ENCODE assay signal across 13 cellular contexts in the genomic region with DNA sequence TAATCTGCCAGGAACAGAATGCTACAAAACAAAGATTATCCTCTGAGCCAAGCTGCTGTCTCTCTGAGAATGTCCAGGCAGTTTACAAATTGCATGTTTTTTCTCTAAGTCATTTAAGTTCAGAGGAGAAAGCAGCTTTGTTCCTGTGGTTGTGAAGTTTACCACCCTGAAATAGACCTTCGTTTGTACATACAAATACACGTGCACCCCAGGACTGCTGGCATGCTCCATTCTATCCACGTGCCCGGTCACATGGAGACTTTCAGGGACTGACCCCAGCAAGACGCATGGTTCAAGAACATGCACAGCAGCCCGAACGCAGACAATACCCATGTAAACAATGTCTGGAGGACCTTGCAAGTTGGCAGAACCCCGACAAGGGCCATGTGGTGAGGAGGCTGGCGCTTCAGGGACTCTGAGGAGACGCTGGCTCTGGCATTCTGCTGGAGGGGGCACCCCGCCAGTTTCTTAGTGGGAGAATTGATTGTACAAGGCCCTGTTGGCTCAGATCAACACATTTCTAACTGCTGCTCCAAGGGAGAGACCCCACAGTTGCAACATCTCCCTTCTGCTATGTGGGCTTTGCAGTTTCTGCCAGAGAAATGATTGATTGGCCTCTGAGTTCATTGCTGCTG. TPM values are rescaled to one million over a fixed set of nuclear protein-coding genes. Genes with fewer than 3 reads are reported as not detected.
A peak's percentile ranks its signal among the peaks of the same experiment; 100 is the strongest.
DNase-seq lines count a peak whose midpoint lies in the region; ATAC-seq, FAIRE-seq and TF ChIP-seq lines count a peak whose summit lies in the region.
"Had no signal": no experiment of that assay in that cellular context is flagged by ENCODE, and none has a peak within 500 bp of the region (broad histone marks: within the 10 kb centered on the region; RNA-seq: fewer than 3 reads in every experiment).

No MANE protein-coding gene starts in this region.

- intact Hi-C loops in left cardiac atrium (cut with DNase I) (loop anchor here in 1 of 2 donors (5.0 kb wide), 1 partner anchor 96 kb away; a partner anchor contains a TSS), posterior vena cava (cut with DNase I) (loop anchor here in 1 of 2 donors (5.0 to 10.0 kb wide), 2 partner anchors 46 to 218 kb away; no protein-coding TSS in a partner anchor), kidney (cut with DNase I) (no loop called here)

- H4K20me1 ChIP-seq in astrocyte (ENCODE audit: insufficient read depth, low read length): no peaks in the 10 kb centered on the region

- no peak overlapping the region for H3K27ac ChIP-seq in astrocyte (ENCODE audit: low read depth, low read length)
- no peak overlapping the region for H3K27ac ChIP-seq in kidney (ENCODE audit: low read depth in 2 of 2, low read length in 2 of 2)

- H3K36me3 ChIP-seq in astrocyte (ENCODE audit: insufficient read depth, low read length) (no peaks in the 10 kb centered on the region), kidney (ENCODE audit: control insufficient read depth in 1 of 2, insufficient read depth in 2 of 2, low read length in 2 of 2) (no peaks in the 10 kb centered on the region)

- H3K9me3 ChIP-seq in astrocyte (ENCODE audit: insufficient read depth, low read depth, low read length) (no peaks in the 10 kb centered on the region), kidney (ENCODE audit: control insufficient read depth in 1 of 2, low read length in 2 of 2) (no peaks in the 10 kb centered on the region)

- H2AFZ ChIP-seq in astrocyte (ENCODE audit: low read depth, low read length): no peak overlapping the region

- TF ChIP-seq CTCF in astrocyte (IDR thresholded peaks at IDR 0.05; ENCODE audit: insufficient read depth, low read depth, low read length) (no peak), kidney (IDR thresholded peaks at IDR 0.05; ENCODE audit: borderline replicate concordance, extremely low read depth, insufficient read depth) (no peak)

- H3K27ac Mint-ChIP-seq in astrocyte (ENCODE audit: unreplicated experiment): no peak overlapping the region
- H3K27ac Mint-ChIP-seq in activated CD8-positive, alpha-beta memory T cell treated with anti-CD3 and anti-CD28 coated beads, Interleukin-2, amount 10 ng/mL, durations not matched to agents 7 days and 5 days: no peak overlapping the region
- H3K27ac Mint-ChIP-seq: CD8-positive, alpha-beta T cell had no signal

- CTCF ChIA-PET in activated CD8-positive, alpha-beta memory T cell treated with anti-CD3 and anti-CD28 coated beads, Interleukin-2, amount 10 ng/mL, durations not matched to agents 7 days and 5 days (lab: Charles Lee): interaction anchor here (0.8 to 9.2 kb wide), 7 partner anchors 9 to 96 kb away, joined by 3 to 178 read pairs (median 13); a partner anchor contains a TSS

- H3K4me3 ChIP-seq in astrocyte (ENCODE audit: insufficient read depth, low read depth, low read length) (no peak overlapping the region), kidney (ENCODE audit: low read length in 2 of 2) (no peak overlapping the region)

- H3K79me2 ChIP-seq in astrocyte (ENCODE audit: insufficient read depth, low read length): no peaks in the 10 kb centered on the region

- no peak overlapping the region for H3K4me2 ChIP-seq in astrocyte (ENCODE audit: low read length)

- H3K4me3 Mint-ChIP-seq in astrocyte (ENCODE audit: unreplicated experiment): no peak overlapping the region
- H3K4me3 Mint-ChIP-seq in activated CD8-positive, alpha-beta memory T cell treated with anti-CD3 and anti-CD28 coated beads, Interleukin-2, amount 10 ng/mL, durations not matched to agents 7 days and 5 days: no peak overlapping the region
- H3K4me3 Mint-ChIP-seq: CD8-positive, alpha-beta T cell had no signal

- H3K4me1 Mint-ChIP-seq in astrocyte (ENCODE audit: low read depth, unreplicated experiment): peaks cover 5% of the 10 kb centered on the region
- peaks cover 26% of the 10 kb centered on the region for H3K4me1 Mint-ChIP-seq in activated CD8-positive, alpha-beta memory T cell treated with anti-CD3 and anti-CD28 coated beads, Interleukin-2, amount 10 ng/mL, durations not matched to agents 7 days and 5 days

- ATAC-seq in left cardiac atrium: peak; percentile 11 to 39
- no peak for ATAC-seq in activated CD8-positive, alpha-beta memory T cell treated with anti-CD3 and anti-CD28 coated beads, Interleukin-2, amount 10 ng/mL, durations not matched to agents 7 days and 5 days
- no peak for ATAC-seq in HG02973 (IDR thresholded peaks at IDR 0.05; ENCODE audit: unreplicated experiment)
- ATAC-seq: CD8-positive, alpha-beta T cell had no signal

- FAIRE-seq in astrocyte (lab: Jason Lieb, UNC): no peak
- no peak for FAIRE-seq in kidney (lab: Jason Lieb, UNC)

- H3K4me1 ChIP-seq in astrocyte (ENCODE audit: insufficient read depth, low read length): no peaks in the 10 kb centered on the region
- peaks cover 0 to 13% of the 10 kb centered on the region in 2 donors for H3K4me1 ChIP-seq in kidney (ENCODE audit: control insufficient read depth in 1 of 2, insufficient read depth in 1 of 2, low read depth in 1 of 2, low read length in 2 of 2)

- DNase-seq in EH (ENCODE audit: low read depth) (peak; percentile 7), astrocyte (ENCODE audit: low read depth) (peak; percentile 34), left cardiac atrium (no peak), posterior vena cava (ENCODE audit: low spot score) (peak; percentile 83), kidney (no peak)
- no peak for DNase-seq in activated CD8-positive, alpha-beta memory T cell treated with anti-CD3 and anti-CD28 coated beads, Interleukin-2, amount 50 U/mL, for 4 hours
- no peak for DNase-seq in activated CD8-positive, alpha-beta memory T cell treated with anti-CD3 and anti-CD28 coated beads, Interleukin-2, amount 10 ng/mL, durations not matched to agents 7 days and 5 days
- DNase-seq: activated CD4-positive, CD25-positive, alpha-beta regulatory T cell; activated gamma-delta T cell treated with Interleukin-2 at 50 U/mL for 16 hours; CD8-positive, alpha-beta T cell; H7; NCI-H226 had no signal

- no peaks in the 10 kb centered on the region for H3K36me3 Mint-ChIP-seq in astrocyte (ENCODE audit: low read depth, unreplicated experiment)
- H3K36me3 Mint-ChIP-seq in activated CD8-positive, alpha-beta memory T cell treated with anti-CD3 and anti-CD28 coated beads, Interleukin-2, amount 10 ng/mL, durations not matched to agents 7 days and 5 days: no peaks in the 10 kb centered on the region
- H3K36me3 Mint-ChIP-seq: CD8-positive, alpha-beta T cell had no signal

- no peaks in the 10 kb centered on the region for H3K9me3 Mint-ChIP-seq in astrocyte (ENCODE audit: unreplicated experiment)
- H3K9me3 Mint-ChIP-seq in activated CD8-positive, alpha-beta memory T cell treated with anti-CD3 and anti-CD28 coated beads, Interleukin-2, amount 10 ng/mL, durations not matched to agents 7 days and 5 days (ENCODE audit: low read depth): no peaks in the 10 kb centered on the region
- H3K9me3 Mint-ChIP-seq: CD8-positive, alpha-beta T cell had no signal

- H3K27me3 Mint-ChIP-seq in astrocyte (ENCODE audit: low read depth, unreplicated experiment): peaks cover 30% of the 10 kb centered on the region
- peaks cover 13% of the 10 kb centered on the region for H3K27me3 Mint-ChIP-seq in activated CD8-positive, alpha-beta memory T cell treated with anti-CD3 and anti-CD28 coated beads, Interleukin-2, amount 10 ng/mL, durations not matched to agents 7 days and 5 days

- no peak overlapping the region for H3K9ac ChIP-seq in astrocyte (ENCODE audit: low read length)
- no peak overlapping the region for H3K9ac ChIP-seq in kidney (ENCODE audit: low read length in 2 of 2)

- peaks cover 12% of the 10 kb centered on the region for H3K27me3 ChIP-seq in astrocyte (ENCODE audit: insufficient read depth, low read length)

RNA-seq across cellular contexts. Expression of a gene that starts 33.3 kb away (rescaled TPM):
- not detected in 2 replicates for total RNA-seq in astrocyte
- under 1 TPM in 1 of 2 donors, not detected in 1; 0.44 TPM for total RNA-seq in left cardiac atrium
- 1 to 10 TPM in 1 of 2 donors, under 1 TPM in 1; 0.38 to 1.2 TPM for total RNA-seq in posterior vena cava
- 0.44 TPM for total RNA-seq in kidney
- not detected for polyA plus RNA-seq in kidney (ENCODE audit: insufficient read depth, low read depth, low replicate concordance)
- total RNA-seq in activated CD8-positive, alpha-beta memory T cell treated with anti-CD3 and anti-CD28 coated beads, Interleukin-2, amount 10 ng/mL, durations not matched to agents 7 days and 5 days: not detected

Comparison
In these comparisons a context has a peak if more than half of its experiments do, and no peak if none do; other contexts are left out.
1. DNase-seq: peak in EH (single experiment), astrocyte (single experiment) and posterior vena cava (single experiment); none in left cardiac atrium (single experiment), activated CD8-positive, alpha-beta memory T cell treated with anti-CD3 and anti-CD28 coated beads, Interleukin-2, amount 50 U/mL, for 4 hours (single experiment), kidney (single experiment) and activated CD8-positive, alpha-beta memory T cell treated with anti-CD3 and anti-CD28 coated beads, Interleukin-2, amount 10 ng/mL, durations not matched to agents 7 days and 5 days (single experiment).
2. ATAC-seq: peak in left cardiac atrium (2 of 2); none in activated CD8-positive, alpha-beta memory T cell treated with anti-CD3 and anti-CD28 coated beads, Interleukin-2, amount 10 ng/mL, durations not matched to agents 7 days and 5 days (single experiment) and HG02973 (single experiment).